In genomic region chr19:14006766-14007562, GRCh38 we compare ENCODE assay signal across 1 cellular context.
TF ChIP-seq lines count a peak whose summit lies in the region.

No MANE protein-coding gene starts in this region.

TF ChIP-seq in SK-N-SH treated with all-trans-retinoic acid at 6 μM for 48 hours, 23 proteins besides CTCF, POLR2A, EP300 and RAD21 (continued from another document):
- TF ChIP-seq CSRNP3 (CRISPR knock-in tag; IDR thresholded peaks at IDR 0.05) (no peak), CSDC2 (CRISPR knock-in tag; IDR thresholded peaks at IDR 0.05) (0 out of 2 replicates have a peak, but pooled peaks have one; percentile 55), CREB5 (CRISPR knock-in tag; IDR thresholded peaks at IDR 0.05; ENCODE audit: low read depth) (peak; percentile 87), PPARA (CRISPR knock-in tag; IDR thresholded peaks at IDR 0.05; ENCODE audit: borderline replicate concordance) (peak; percentile 79; the same call in 1 of the 2 replicates), ZNF565 (CRISPR knock-in tag; conservative IDR thresholded peaks at IDR 0.05; ENCODE audit: low read depth) (peak; percentile 80), SNAI2 (CRISPR knock-in tag; IDR thresholded peaks at IDR 0.05) (peak; percentile 86; the same call in 1 of the 2 replicates), ISL1 (CRISPR knock-in tag; IDR thresholded peaks at IDR 0.05) (no peak), ARNTL (CRISPR knock-in tag; IDR thresholded peaks at IDR 0.05; ENCODE audit: borderline replicate concordance, low read depth) (0 out of 2 replicates have a peak, but pooled peaks have one; percentile 43), PATZ1 (CRISPR knock-in tag; IDR thresholded peaks at IDR 0.05; ENCODE audit: borderline replicate concordance) (no peak), ZFP3 (CRISPR knock-in tag; IDR thresholded peaks at IDR 0.05) (peak; percentile 71; the same call in 1 of the 2 replicates), ZC3H10 (CRISPR knock-in tag; IDR thresholded peaks at IDR 0.05) (no peak), BACH2 (CRISPR knock-in tag; IDR thresholded peaks at IDR 0.05; ENCODE audit: borderline replicate concordance) (no peak), ZFP30 (CRISPR knock-in tag; IDR thresholded peaks at IDR 0.05) (no peak; the same call in 1 of the 2 replicates), ZNF70 (CRISPR knock-in tag; IDR thresholded peaks at IDR 0.05) (peak; percentile 64), TCF4 (CRISPR knock-in tag; IDR thresholded peaks at IDR 0.05; ENCODE audit: borderline replicate concordance) (no peak), GLIS3 (CRISPR knock-in tag; IDR thresholded peaks at IDR 0.05) (no peak), ZNF8 (CRISPR knock-in tag; IDR thresholded peaks at IDR 0.05) (no peak), ESRRG (CRISPR knock-in tag; IDR thresholded peaks at IDR 0.05) (no peak)
